In genomic region chr11:131246589-131247164, GRCh38 we compare ENCODE assay signal across 9 cellular contexts.
DNase-seq lines count a peak whose midpoint lies in the region; ATAC-seq, FAIRE-seq and TF ChIP-seq lines count a peak whose summit lies in the region.
"Had no signal": no experiment of that assay in that cellular context is flagged by ENCODE, and none has a peak within 500 bp of the region (broad histone marks: within the 10 kb centered on the region; RNA-seq: fewer than 3 reads in every experiment).

No MANE protein-coding gene starts in this region.

- peaks cover 14% of the 10 kb centered on the region for H3K27me3 Mint-ChIP-seq in CD8-positive, alpha-beta T cell (ENCODE audit: low read depth)
- peaks cover 18% of the 10 kb centered on the region for H3K27me3 Mint-ChIP-seq in activated T-cell treated with anti-CD3 and anti-CD28 coated beads, Interleukin-2, amount 50 U/mL, for 24 hours

- no peak overlapping the region for H3K14ac ChIP-seq in mesenchymal stem cell (ENCODE audit: low read length in 2 of 2)

- no peaks in the 10 kb centered on the region for H3K4me1 Mint-ChIP-seq in CD8-positive, alpha-beta T cell (ENCODE audit: low read depth)
- H3K4me1 Mint-ChIP-seq in activated T-cell treated with anti-CD3 and anti-CD28 coated beads, Interleukin-2, amount 50 U/mL, for 24 hours (ENCODE audit: low read depth), result no peaks in the 10 kb centered on the region

- no peaks in the 10 kb centered on the region for H3K36me3 Mint-ChIP-seq in CD8-positive, alpha-beta T cell
- H3K36me3 Mint-ChIP-seq in activated T-cell treated with anti-CD3 and anti-CD28 coated beads, Interleukin-2, amount 50 U/mL, for 24 hours (ENCODE audit: low read depth), result no peaks in the 10 kb centered on the region

- H2AFZ ChIP-seq in osteoblast (ENCODE audit: low read length), result no peak overlapping the region
- no peak overlapping the region for H2AFZ ChIP-seq in mesenchymal stem cell (ENCODE audit: low read depth, low read length)

- no peak overlapping the region for H2BK120ac ChIP-seq in mesenchymal stem cell (ENCODE audit: low read depth, low read length)

- H3K9ac ChIP-seq in mesenchymal stem cell (ENCODE audit: low read length), result no peak overlapping the region

- H3K4me3 Mint-ChIP-seq in CD8-positive, alpha-beta T cell, result no peak overlapping the region
- H3K4me3 Mint-ChIP-seq in activated T-cell treated with anti-CD3 and anti-CD28 coated beads, Interleukin-2, amount 50 U/mL, for 24 hours, result no peak overlapping the region

- H2BK15ac ChIP-seq in mesenchymal stem cell (ENCODE audit: low read depth, poor library complexity, severe bottlenecking), result no peak overlapping the region

- H3K27ac ChIP-seq in osteoblast (ENCODE audit: low read depth, low read length) (no peak overlapping the region), mesenchymal stem cell (ENCODE audit: low read length, poor library complexity, severe bottlenecking) (no peak overlapping the region)
- H3K27ac ChIP-seq in CD8-positive, alpha-beta T cell (ENCODE audit: low read depth, low read length), result no peak overlapping the region
- H3K27ac ChIP-seq: neutrophil had no signal

- WGBS in mesenchymal stem cell, result 23% methylated on average over 17 of the region's 17 CpGs

- no peak overlapping the region for H3K18ac ChIP-seq in mesenchymal stem cell (ENCODE audit: low read depth in 1 of 2, low read length in 2 of 2)

- no peak overlapping the region for H4K91ac ChIP-seq in mesenchymal stem cell (ENCODE audit: low read length)

- POLR2A ChIA-PET in CD8-positive, alpha-beta T cell (lab: Charles Lee), result interaction anchor here (0.6 kb wide), 1 partner anchor 442 kb away, joined by 3 read pairs; no protein-coding TSS in a partner anchor

- H4K8ac ChIP-seq in mesenchymal stem cell (ENCODE audit: low read length), result no peak overlapping the region

- no peaks in the 10 kb centered on the region for H3K36me3 ChIP-seq in osteoblast (ENCODE audit: insufficient read depth, low read length)
- no peaks in the 10 kb centered on the region for H3K36me3 ChIP-seq in CD8-positive, alpha-beta T cell (ENCODE audit: insufficient read depth, low read length)
- no peaks in the 10 kb centered on the region for H3K36me3 ChIP-seq in mesenchymal stem cell (ENCODE audit: control insufficient read depth in 1 of 2, insufficient read depth in 2 of 2, low read depth in 1 of 2, low read length in 2 of 2)
- H3K36me3 ChIP-seq: neutrophil had no signal

- H3K23ac ChIP-seq in mesenchymal stem cell (ENCODE audit: low read length in 2 of 2), result no peak overlapping the region

- no peaks in the 10 kb centered on the region for H3K9me3 ChIP-seq in osteoblast (ENCODE audit: low read depth, low read length)
- no peaks in the 10 kb centered on the region for H3K9me3 ChIP-seq in CD8-positive, alpha-beta T cell (ENCODE audit: low read length)
- H3K9me3 ChIP-seq in mesenchymal stem cell (ENCODE audit: control insufficient read depth, low read length), result no peaks in the 10 kb centered on the region
- H3K9me3 ChIP-seq: neutrophil had no signal

- H3K4me2 ChIP-seq in osteoblast (ENCODE audit: insufficient read depth, low read length) (no peak overlapping the region), mesenchymal stem cell (ENCODE audit: low read length, poor library complexity, severe bottlenecking) (no peak overlapping the region)

- intact Hi-C loops in CD8-positive, alpha-beta T cell (cut with DNase I, micrococcal nuclease), result no loop called here

- no peak overlapping the region for H2AK5ac ChIP-seq in mesenchymal stem cell (ENCODE audit: low read length, severe bottlenecking)

- H3K27me3 ChIP-seq in osteoblast (ENCODE audit: insufficient read depth, low read length) (no peaks in the 10 kb centered on the region), mesenchymal stem cell (ENCODE audit: control insufficient read depth in 1 of 2, insufficient read depth in 1 of 2, low read length in 2 of 2) (peaks cover 0 to 30% of the 10 kb centered on the region in 2 experiments)
- H3K27me3 ChIP-seq in CD8-positive, alpha-beta T cell (ENCODE audit: insufficient read depth, low read length), result no peaks in the 10 kb centered on the region

- no peaks in the 10 kb centered on the region for H3K79me2 ChIP-seq in osteoblast (ENCODE audit: insufficient read depth, low read length)

- TF ChIP-seq CTCF in GM13977 (IDR thresholded peaks at IDR 0.05; ENCODE audit: extremely low read depth, insufficient read depth, missing control alignments), result peak; percentile 47
- TF ChIP-seq CTCF in fibroblast of mammary gland (conservative IDR thresholded peaks at IDR 0.05; ENCODE audit: control insufficient read depth, insufficient read depth, low read depth, low read length), result peak; percentile 51
- peak; percentile 21 for TF ChIP-seq CTCF in osteoblast (IDR thresholded peaks at IDR 0.05; ENCODE audit: extremely low read depth, low read depth, low read length)
- TF ChIP-seq CTCF in CD8-positive, alpha-beta T cell (IDR thresholded peaks at IDR 0.05), result no peak

- CTCF ChIA-PET in CD8-positive, alpha-beta T cell (lab: Charles Lee), result no interaction called here

- H4K20me1 ChIP-seq in osteoblast (ENCODE audit: insufficient read depth, low read length), result no peaks in the 10 kb centered on the region

- H3K4me3 ChIP-seq in fibroblast of mammary gland (ENCODE audit: control insufficient read depth, low read depth, low read length) (no peak overlapping the region), osteoblast (ENCODE audit: insufficient read depth, low read length) (no peak overlapping the region), mesenchymal stem cell (ENCODE audit: insufficient read depth in 1 of 2, low read depth in 1 of 2, low read length in 2 of 2) (no peak overlapping the region)
- no peak overlapping the region for H3K4me3 ChIP-seq in CD8-positive, alpha-beta T cell (ENCODE audit: low read depth, low read length)

- in situ Hi-C loops in GM13977 (cut with MboI; ENCODE audit: low pct_unique_long_range_greater_than_20kb, low sequenced_read_pairs, unreplicated experiment), result no loop called here

- H2BK5ac ChIP-seq in mesenchymal stem cell (ENCODE audit: low read depth, low read length, poor library complexity, severe bottlenecking), result no peak overlapping the region

- H3K4me1 ChIP-seq in osteoblast (ENCODE audit: insufficient read depth, low read length) (no peaks in the 10 kb centered on the region), mesenchymal stem cell (ENCODE audit: control insufficient read depth, insufficient read depth, low read depth, low read length) (no peaks in the 10 kb centered on the region)
- no peaks in the 10 kb centered on the region for H3K4me1 ChIP-seq in CD8-positive, alpha-beta T cell (ENCODE audit: insufficient read depth, low read length)

- H3K4ac ChIP-seq in mesenchymal stem cell (ENCODE audit: low read depth in 1 of 2, low read length in 2 of 2), result no peak overlapping the region

- no peak for ATAC-seq in CD8-positive, alpha-beta T cell

- H3K27ac Mint-ChIP-seq in CD8-positive, alpha-beta T cell, result no peak overlapping the region
- no peak overlapping the region for H3K27ac Mint-ChIP-seq in activated T-cell treated with anti-CD3 and anti-CD28 coated beads, Interleukin-2, amount 50 U/mL, for 24 hours

- no peaks in the 10 kb centered on the region for H3K79me1 ChIP-seq in mesenchymal stem cell (replicated peaks; ENCODE audit: low read length, poor library complexity, severe bottlenecking)

- peaks cover 2% of the 10 kb centered on the region for H3K9me3 Mint-ChIP-seq in CD8-positive, alpha-beta T cell
- peaks cover 2% of the 10 kb centered on the region for H3K9me3 Mint-ChIP-seq in activated T-cell treated with anti-CD3 and anti-CD28 coated beads, Interleukin-2, amount 50 U/mL, for 24 hours

- no peak for FAIRE-seq in RCC 7860 (lab: Jason Lieb, UNC)

- DNase-seq in GM13977 (ENCODE audit: low spot score), result no peak
- DNase-seq in NCI-H460 (ENCODE audit: extremely low read depth, low read depth), result peak; percentile 43
- peak; percentile 11 for DNase-seq in fibroblast of mammary gland (ENCODE audit: low read depth)
- peak; percentile 9 for DNase-seq in osteoblast (ENCODE audit: insufficient read length, low spot score, missing footprints)
- no peak for DNase-seq in CD8-positive, alpha-beta T cell
- DNase-seq in RCC 7860 (ENCODE audit: low spot score), result no peak
- DNase-seq in mesenchymal stem cell, result no peak
- no peak for DNase-seq in activated T-cell treated with anti-CD3 and anti-CD28 coated beads, Interleukin-2, amount 50 U/mL, for 24 hours

- H2BK12ac ChIP-seq in mesenchymal stem cell (ENCODE audit: low read length in 2 of 2), result no peak overlapping the region

Comparison
In these comparisons a context has a peak if more than half of its experiments do, and no peak if none do; other contexts are left out.
1. DNase-seq: peak in NCI-H460 (single experiment), fibroblast of mammary gland (single experiment) and osteoblast (single experiment); none in GM13977 (single experiment), CD8-positive, alpha-beta T cell (0 of 7), RCC 7860 (single experiment), mesenchymal stem cell (single experiment) and activated T-cell treated with anti-CD3 and anti-CD28 coated beads, Interleukin-2, amount 50 U/mL, for 24 hours (single experiment).